Comparison of ENCODE assay signal across 8 cellular contexts in the genomic region with DNA sequence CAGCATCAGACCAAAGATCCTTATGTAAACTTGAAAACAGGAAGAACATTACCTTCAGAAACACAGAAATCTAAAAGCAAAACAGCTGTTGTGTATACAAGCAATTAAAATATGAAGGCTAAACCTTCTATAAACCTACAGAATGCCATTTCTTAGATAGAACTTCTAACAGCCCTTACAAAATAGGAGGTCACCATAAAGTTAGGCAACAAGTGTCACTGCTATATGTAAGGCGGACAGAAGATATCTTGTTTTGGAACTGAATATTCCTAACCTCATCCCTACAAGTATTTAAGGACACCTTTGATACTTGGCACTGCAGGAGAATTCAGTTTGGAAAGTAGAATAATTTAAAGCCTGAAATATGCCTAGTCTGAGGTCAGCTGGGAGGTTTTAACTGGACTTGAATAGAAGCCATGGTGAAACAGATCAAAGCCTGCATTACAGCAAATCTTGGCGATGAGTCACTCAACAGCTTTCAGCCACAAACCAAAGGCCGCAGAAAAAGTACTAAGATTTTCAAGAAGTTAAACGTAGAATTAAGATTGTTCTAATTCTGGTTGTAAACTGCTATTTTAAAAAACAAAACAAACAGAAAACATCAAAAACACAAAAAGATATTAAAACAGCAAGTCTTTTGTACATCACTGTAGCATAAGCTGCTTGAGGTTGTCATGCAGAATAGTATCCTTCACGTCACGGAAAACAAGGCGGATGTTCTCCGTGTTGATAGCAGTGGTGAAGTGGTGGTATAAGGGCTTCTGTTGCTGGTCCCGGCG. TPM values are rescaled to one million over a fixed set of nuclear protein-coding genes. Genes with fewer than 3 reads are reported as not detected.
DNase-seq lines count a peak whose midpoint lies in the region; ATAC-seq and TF ChIP-seq lines count a peak whose summit lies in the region.

No MANE protein-coding gene starts in this region.

- peaks cover 7% of the 10 kb centered on the region for H3K4me1 ChIP-seq in Panc1 (ENCODE audit: control insufficient read depth, insufficient read depth, low read length)

- POLR2A ChIA-PET in activated CD4-positive, alpha-beta T cell treated with anti-CD3 and anti-CD28 coated beads for 36 hours (lab: Charles Lee) = no interaction called here
- POLR2A ChIA-PET in Panc1 (lab: Charles Lee) = interaction anchor here (0.5 kb wide), 1 partner anchor 43 kb away, joined by 8 read pairs; a partner anchor contains a TSS

- peak; percentile 57 for DNase-seq in activated CD4-positive, alpha-beta T cell treated with anti-CD3 and anti-CD28 coated beads for 36 hours
- no peak for DNase-seq in activated CD4-positive, alpha-beta T cell treated with anti-CD3 and anti-CD28 coated beads, Interleukin-2, amount 50 U/mL, for 1 hour
- DNase-seq in Panc1 (ENCODE audit: low read depth, low spot score) (no peak), epithelial cell of prostate (ENCODE audit: low read depth, low spot score) (peak; percentile 43), DMS153 (lab: John Stamatoyannopoulos, UW) (no peak)
- DNase-seq in stimulated activated CD8-positive, alpha-beta memory T cell treated with anti-CD3 and anti-CD28 coated beads, Interleukin-2, amount 100 ng/mL, for 1 hour (ENCODE audit: low read depth in 2 of 2) = peak; percentile 21 to 22

- no peak for TF ChIP-seq CTCF in Panc1 (IDR thresholded peaks at IDR 0.05)

- H3K4me3 Mint-ChIP-seq in activated CD4-positive, alpha-beta T cell treated with anti-CD3 and anti-CD28 coated beads for 36 hours = peak overlapping the region; percentile 6

- peaks cover 63% of the 10 kb centered on the region for H3K36me3 Mint-ChIP-seq in activated CD4-positive, alpha-beta T cell treated with anti-CD3 and anti-CD28 coated beads for 36 hours (ENCODE audit: low read depth)

- H3K9me3 ChIP-seq in Panc1 (ENCODE audit: control insufficient read depth, insufficient read depth, low read depth, low read length) = no peaks in the 10 kb centered on the region

- ATAC-seq in activated CD4-positive, alpha-beta T cell treated with anti-CD3 and anti-CD28 coated beads for 36 hours = peak; percentile 86
- ATAC-seq in Panc1 = no peak
- no peak for ATAC-seq in GM19023 (IDR thresholded peaks at IDR 0.05; ENCODE audit: unreplicated experiment)
- no peak for ATAC-seq in GM21423 (IDR thresholded peaks at IDR 0.05; ENCODE audit: unreplicated experiment)

- in situ Hi-C loops in Panc1 (cut with HindIII; ENCODE audit: low pct_unique_long_range_greater_than_20kb, low sequenced_read_pairs) = no loop called here

- no peak overlapping the region for H3K4me3 ChIP-seq in Panc1 (ENCODE audit: low read depth in 2 of 2, low read length in 2 of 2)

- TSS peak; percentile 19 for BruUV-seq in Panc1 (replicated peaks; lab: Mats Ljungman, UMichigan)

- H3K27me3 ChIP-seq in Panc1 (ENCODE audit: control insufficient read depth, insufficient read depth, low read length) = no peaks in the 10 kb centered on the region

- peak overlapping the region; percentile 61 for H3K27ac Mint-ChIP-seq in activated CD4-positive, alpha-beta T cell treated with anti-CD3 and anti-CD28 coated beads for 36 hours

- H3K9me3 Mint-ChIP-seq in activated CD4-positive, alpha-beta T cell treated with anti-CD3 and anti-CD28 coated beads for 36 hours (ENCODE audit: low read depth) = no peaks in the 10 kb centered on the region

- intact Hi-C loops in activated CD4-positive, alpha-beta T cell treated with anti-CD3 and anti-CD28 coated beads for 36 hours (cut with DNase I, micrococcal nuclease) = no loop called here
- intact Hi-C loops in Panc1 (cut with micrococcal nuclease; ENCODE audit: unreplicated experiment) = no loop called here

- H3K27ac ChIP-seq in Panc1 (ENCODE audit: low read length) (no peak overlapping the region), epithelial cell of prostate (peak overlapping the region; percentile 23)

- H3K27me3 Mint-ChIP-seq in activated CD4-positive, alpha-beta T cell treated with anti-CD3 and anti-CD28 coated beads for 36 hours = no peaks in the 10 kb centered on the region

- peaks cover 53% of the 10 kb centered on the region for H3K4me1 Mint-ChIP-seq in activated CD4-positive, alpha-beta T cell treated with anti-CD3 and anti-CD28 coated beads for 36 hours

- H3K36me3 ChIP-seq in Panc1 (ENCODE audit: control insufficient read depth, insufficient read depth, low read length) = peaks cover 2% of the 10 kb centered on the region; the same call in 1 of the 2 replicates

- CTCF ChIA-PET in activated CD4-positive, alpha-beta T cell treated with anti-CD3 and anti-CD28 coated beads for 36 hours (lab: Charles Lee) = interaction anchor here (1.1 kb wide), 1 partner anchor 15 kb away, joined by 3 read pairs; no protein-coding TSS in a partner anchor
- CTCF ChIA-PET in Panc1 (lab: Charles Lee) = no interaction called here

RNA-seq across cellular contexts. Expression of a gene that starts 42.7 kb away (rescaled TPM):
- total RNA-seq in activated CD4-positive, alpha-beta T cell treated with anti-CD3 and anti-CD28 coated beads for 36 hours = 10 to 100 TPM; 45.9 to 47.3 TPM
- 35.6 TPM for total RNA-seq in Panc1 (2021; ENCODE audit: unreplicated experiment)
- polyA plus RNA-seq in Panc1 (2012; ENCODE audit: insufficient read length) = 13.7 TPM

Comparison
In these comparisons a context has a peak if more than half of its experiments do, and no peak if none do; other contexts are left out.
1. DNase-seq: peak in activated CD4-positive, alpha-beta T cell treated with anti-CD3 and anti-CD28 coated beads for 36 hours (single experiment), epithelial cell of prostate (single experiment) and stimulated activated CD8-positive, alpha-beta memory T cell treated with anti-CD3 and anti-CD28 coated beads, Interleukin-2, amount 100 ng/mL, for 1 hour (2 of 2); none in activated CD4-positive, alpha-beta T cell treated with anti-CD3 and anti-CD28 coated beads, Interleukin-2, amount 50 U/mL, for 1 hour (single experiment), Panc1 (single experiment) and DMS153 (single experiment).